Comparison of ENCODE assay signal across 22 cellular contexts in the genomic region with DNA sequence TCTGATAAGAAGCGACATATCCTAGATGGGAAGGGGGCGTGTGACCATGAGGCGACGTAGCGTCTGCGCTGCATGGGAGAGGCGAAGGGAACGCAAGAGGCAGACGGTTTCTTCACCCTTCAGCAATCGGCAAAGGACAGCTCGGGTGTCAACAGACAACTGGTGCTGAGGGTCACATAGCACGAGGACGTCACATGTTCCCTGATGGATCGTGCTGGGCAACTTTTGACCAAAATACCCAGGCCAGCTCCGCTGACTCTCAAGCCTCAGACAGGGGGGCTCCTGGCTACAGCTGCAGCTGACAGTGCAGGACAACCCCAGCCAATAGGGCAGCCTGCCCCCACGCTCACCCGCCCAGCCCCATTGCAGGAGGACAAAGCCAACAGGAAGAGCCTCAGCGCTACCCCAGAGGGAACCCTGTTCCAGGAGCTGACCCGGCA. TPM values are rescaled to one million over a fixed set of nuclear protein-coding genes. Genes with fewer than 3 reads are reported as not detected.
DNase-seq lines count a peak whose midpoint lies in the region; ATAC-seq and TF ChIP-seq lines count a peak whose summit lies in the region.
"Had no signal": no experiment of that assay in that cellular context is flagged by ENCODE, and none has a peak within 500 bp of the region (broad histone marks: within the 10 kb centered on the region; RNA-seq: fewer than 3 reads in every experiment).

No MANE protein-coding gene starts in this region.

- H3K27ac ChIP-seq in upper lobe of right lung (no peak overlapping the region), endodermal cell (ENCODE audit: low read depth, low read length) (no peak overlapping the region)
- H3K27ac ChIP-seq: 22Rv1, BLaER1 had no signal

- no peaks in the 10 kb centered on the region for H3K27me3 ChIP-seq in upper lobe of right lung
- H3K27me3 ChIP-seq in endodermal cell (ENCODE audit: control insufficient read depth, insufficient read depth, low read length, poor library complexity, severe bottlenecking): peaks cover 11% of the 10 kb centered on the region
- H3K27me3 ChIP-seq: BLaER1 had no signal

- TF ChIP-seq CTCF in neural crest cell (conservative IDR thresholded peaks at IDR 0.05) (no peak), upper lobe of right lung (IDR thresholded peaks at IDR 0.05) (no peak), endodermal cell (conservative IDR thresholded peaks at IDR 0.05) (no peak)

- WGBS in endodermal cell (ENCODE audit: insufficient coverage in 1 of 2, insufficient read length in 1 of 2), 2 experiments: 92 to 95% methylated on average over 19 of the region's 19 CpGs

- intact Hi-C loops in upper lobe of right lung (cut with DNase I): no loop called here

- H3K4me3 ChIP-seq in upper lobe of right lung (no peak overlapping the region), endodermal cell (ENCODE audit: low read length) (no peak overlapping the region)
- H3K4me3 ChIP-seq: BLaER1 had no signal

- H3K36me3 Mint-ChIP-seq in neural crest cell (ENCODE audit: low read depth) (no peaks in the 10 kb centered on the region), endodermal cell (ENCODE audit: low read depth) (no peaks in the 10 kb centered on the region)

- H3K4me1 Mint-ChIP-seq in neural crest cell (peaks cover 26% of the 10 kb centered on the region), endodermal cell (peaks cover 3% of the 10 kb centered on the region)

- H3K4me1 ChIP-seq in upper lobe of right lung (peaks cover 10% of the 10 kb centered on the region), endodermal cell (ENCODE audit: control insufficient read depth, insufficient read depth, low read length) (no peaks in the 10 kb centered on the region)
- H3K4me1 ChIP-seq: BLaER1 had no signal

- H3K9me3 ChIP-seq in upper lobe of right lung: no peaks in the 10 kb centered on the region
- H3K9me3 ChIP-seq in endodermal cell (ENCODE audit: control insufficient read depth, low read length): no peaks in the 10 kb centered on the region
- H3K9me3 ChIP-seq: BLaER1 had no signal

- no peaks in the 10 kb centered on the region for H3K36me3 ChIP-seq in upper lobe of right lung
- no peaks in the 10 kb centered on the region for H3K36me3 ChIP-seq in endodermal cell (ENCODE audit: control insufficient read depth, insufficient read depth, low read length)
- H3K36me3 ChIP-seq: BLaER1 had no signal

- H3K9ac ChIP-seq in endodermal cell (ENCODE audit: extremely low read depth, low read length, poor library complexity, severe bottlenecking): no peak overlapping the region
- H3K9ac ChIP-seq: BLaER1 had no signal

- DNase-seq in NCI-H82 (lab: John Stamatoyannopoulos, UW) (peak; percentile 27), NCI-H82 treated with DMSO at 0.1 percent for 48 hours (lab: John Stamatoyannopoulos, UW; ENCODE audit: unreplicated experiment) (no peak), left kidney (ENCODE audit: low read depth, low spot score) (peak; percentile 81), neural crest cell (ENCODE audit: low read depth, low spot score) (no peak), upper lobe of right lung (peak; percentile 62), nucleus accumbens (lab: John Stamatoyannopoulos, UW) (no peak), endodermal cell (no peak)
- DNase-seq: ACHN; CD4-positive, alpha-beta T cell; COR-L47; DMS79 treated with DMSO at 0.1 percent for 48 hours; MM.1S; NCI-H1092; NCI-H1436 treated with DMSO at 0.1 percent for 48 hours; NCI-H1930; NCI-H2227 treated with DMSO at 0.1 percent for 48 hours; NCI-H510A had no signal

- H3K9me3 Mint-ChIP-seq in neural crest cell (no peaks in the 10 kb centered on the region), endodermal cell (no peaks in the 10 kb centered on the region)
- H3K9me3 Mint-ChIP-seq: CD4-positive, alpha-beta T cell had no signal

- ATAC-seq in upper lobe of right lung (no peak), GM19324 (IDR thresholded peaks at IDR 0.05; ENCODE audit: low FRiP score, unreplicated experiment) (no peak)
- ATAC-seq: Panc1 had no signal

- peak overlapping the region; percentile 31 for H3K27ac Mint-ChIP-seq in neural crest cell (ENCODE audit: unreplicated experiment)
- no peak overlapping the region for H3K27ac Mint-ChIP-seq in endodermal cell
- H3K27ac Mint-ChIP-seq: CD4-positive, alpha-beta T cell had no signal

- H3K4me3 Mint-ChIP-seq in neural crest cell (no peak overlapping the region), endodermal cell (no peak overlapping the region)
- H3K4me3 Mint-ChIP-seq: CD4-positive, alpha-beta T cell had no signal

- H3K27me3 Mint-ChIP-seq in neural crest cell (ENCODE audit: low read depth) (no peaks in the 10 kb centered on the region), endodermal cell (ENCODE audit: insufficient read depth) (peaks cover 14% of the 10 kb centered on the region)

RNA-seq across cellular contexts. Expression of a gene that starts 15.8 kb away (rescaled TPM):
- 31.4 and 40.7 TPM in 2 replicates for total RNA-seq in neural crest cell
- total RNA-seq in upper lobe of right lung: 15.3 TPM
- 10 to 100 TPM; 45.9 to 62.4 TPM for total RNA-seq in endodermal cell
- polyA plus RNA-seq in endodermal cell (2013, experiment 1 of 2): 36.5 TPM
- polyA plus RNA-seq in endodermal cell (2013, experiment 2 of 2): 34.3 TPM
- total RNA-seq: LHCN-M2 had no signal

Comparison
In these comparisons a context has a peak if more than half of its experiments do, and no peak if none do; other contexts are left out.
1. DNase-seq: peak in NCI-H82 (single experiment), left kidney (single experiment) and upper lobe of right lung (single experiment); none in NCI-H82 treated with DMSO at 0.1 percent for 48 hours (single experiment), neural crest cell (single experiment), nucleus accumbens (0 of 56) and endodermal cell (single experiment).